14 cellular contexts compared by ENCODE assay signal in the genomic region with DNA sequence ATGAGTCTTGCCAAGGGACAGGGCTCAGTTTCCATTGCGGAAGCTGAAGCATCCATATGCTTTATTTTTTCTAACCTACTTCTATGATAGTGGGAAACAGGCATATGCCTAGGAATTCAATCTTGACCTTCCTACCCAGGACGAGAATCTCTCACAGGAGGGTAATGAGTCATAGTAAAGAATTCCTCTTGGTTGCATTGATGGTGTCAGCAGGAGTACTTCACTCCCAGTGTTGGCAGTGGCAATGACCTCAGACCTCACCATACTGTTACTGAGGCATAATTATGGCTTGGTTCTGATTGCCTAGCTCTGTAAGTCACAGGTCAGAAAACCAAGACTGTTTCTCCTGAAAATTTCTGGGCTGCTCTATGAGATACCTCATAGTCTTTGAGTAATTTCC.
DNase-seq lines count a peak whose midpoint lies in the region; ATAC-seq and TF ChIP-seq lines count a peak whose summit lies in the region.
"Had no signal": no experiment of that assay in that cellular context is flagged by ENCODE, and none has a peak within 500 bp of the region (broad histone marks: within the 10 kb centered on the region; RNA-seq: fewer than 3 reads in every experiment).

No MANE protein-coding gene starts in this region.

- no peaks in the 10 kb centered on the region for H3K4me1 ChIP-seq in ovary (ENCODE audit: insufficient read depth)
- H3K4me1 ChIP-seq in heart left ventricle: peaks cover 0 to 8% (median 0%) of the 10 kb centered on the region in 12 donors

- DNase-seq in H7: peak; percentile 9
- peak; percentile 30 for DNase-seq in SK-MEL-5 (ENCODE audit: low read depth, low spot score)
- peak; percentile 41 for DNase-seq in fibroblast of pulmonary artery (ENCODE audit: low read depth)
- DNase-seq in smooth muscle cell of the brain vasculature (ENCODE audit: low read depth, low spot score): peak; percentile 35
- no peak for DNase-seq in immature natural killer cell
- no peak for DNase-seq in ovary
- no peak for DNase-seq in heart left ventricle
- DNase-seq in NCI-H510A (lab: John Stamatoyannopoulos, UW): no peak
- DNase-seq: activated CD4-positive, alpha-beta memory T cell treated with anti-CD3 and anti-CD28 coated beads, Interleukin-2, amount 10 ng/mL, durations not matched to agents 7 days and 5 days; activated naive CD4-positive, alpha-beta T cell treated with anti-CD3 and anti-CD28 coated beads, Interleukin-2, amount 50 U/mL, for 16 hours; DMS79; effector CD8-positive, alpha-beta T cell; NCI-H524 treated with DMSO at 0.1 percent for 48 hours; stimulated activated CD4-positive, alpha-beta T cell treated with anti-CD3 and anti-CD28 coated beads, Interleukin-4, amount 100 ng/mL, for 1 hour had no signal

- no peaks in the 10 kb centered on the region for H3K4me1 Mint-ChIP-seq in immature natural killer cell
- H3K4me1 Mint-ChIP-seq: activated CD4-positive, alpha-beta memory T cell treated with anti-CD3 and anti-CD28 coated beads, Interleukin-2, amount 10 ng/mL, durations not matched to agents 7 days and 5 days had no signal

- in situ Hi-C loops in SK-MEL-5 (cut with HindIII; ENCODE audit: low pct_unique_long_range_greater_than_20kb, low sequenced_read_pairs): no loop called here

- 60 to 67% (median 66%) methylated on average over 2 of the region's 2 CpGs for WGBS in ovary, 3 donors
- WGBS in heart left ventricle, 4 donors: 61 to 77% (median 66%) methylated on average over 2 of the region's 2 CpGs

- intact Hi-C loops in ovary (cut with DNase I) (no loop called here), heart left ventricle (cut with DNase I) (no loop called here)

- H3K27ac ChIP-seq in ovary (no peak overlapping the region), heart left ventricle (no peak overlapping the region)

- TF ChIP-seq POLR2A in ovary (IDR thresholded peaks at IDR 0.05): no peak
- TF ChIP-seq POLR2A in heart left ventricle (IDR thresholded peaks at IDR 0.05): no peak

- H3K9me3 Mint-ChIP-seq in immature natural killer cell: no peaks in the 10 kb centered on the region
- H3K9me3 Mint-ChIP-seq: activated CD4-positive, alpha-beta memory T cell treated with anti-CD3 and anti-CD28 coated beads, Interleukin-2, amount 10 ng/mL, durations not matched to agents 7 days and 5 days had no signal

- H3K36me3 ChIP-seq in H7 (replicated peaks; ENCODE audit: control insufficient read depth, insufficient read depth, low read length) (no peaks in the 10 kb centered on the region), ovary (no peaks in the 10 kb centered on the region), heart left ventricle (no peaks in the 10 kb centered on the region)

- no peak for ATAC-seq in heart left ventricle

- H3K36me3 Mint-ChIP-seq in immature natural killer cell: no peaks in the 10 kb centered on the region

- no peaks in the 10 kb centered on the region for H3K9me3 ChIP-seq in ovary
- H3K9me3 ChIP-seq in heart left ventricle: no peaks in the 10 kb centered on the region

- no peak overlapping the region for H3K27ac Mint-ChIP-seq in immature natural killer cell
- H3K27ac Mint-ChIP-seq: activated CD4-positive, alpha-beta memory T cell treated with anti-CD3 and anti-CD28 coated beads, Interleukin-2, amount 10 ng/mL, durations not matched to agents 7 days and 5 days had no signal

- H3K4me3 Mint-ChIP-seq in immature natural killer cell: no peak overlapping the region
- H3K4me3 Mint-ChIP-seq: activated CD4-positive, alpha-beta memory T cell treated with anti-CD3 and anti-CD28 coated beads, Interleukin-2, amount 10 ng/mL, durations not matched to agents 7 days and 5 days had no signal

- H3K27me3 ChIP-seq in H7 (ENCODE audit: control insufficient read depth, insufficient read depth, low read length) (no peaks in the 10 kb centered on the region), ovary (no peaks in the 10 kb centered on the region), heart left ventricle (no peaks in the 10 kb centered on the region)

- H3K4me3 ChIP-seq in H7 (ENCODE audit: insufficient read depth, low read depth, low read length) (no peak overlapping the region), fibroblast of pulmonary artery (replicated peaks; ENCODE audit: low read depth, low read length) (no peak overlapping the region), ovary (no peak overlapping the region), heart left ventricle (no peak overlapping the region)

- TF ChIP-seq CTCF in fibroblast of pulmonary artery (IDR thresholded peaks at IDR 0.05; ENCODE audit: low read length, missing control alignments) (no peak), ovary (IDR thresholded peaks at IDR 0.05) (no peak), heart left ventricle (IDR thresholded peaks at IDR 0.05) (no peak)

- TF ChIP-seq EP300 in ovary (IDR thresholded peaks at IDR 0.05): no peak

- peaks cover 0 to 2% (median 0%) of the 10 kb centered on the region in 3 donors for H3K27me3 Mint-ChIP-seq in immature natural killer cell (ENCODE audit: low read depth in 3 of 3)
- H3K27me3 Mint-ChIP-seq: activated CD4-positive, alpha-beta memory T cell treated with anti-CD3 and anti-CD28 coated beads, Interleukin-2, amount 10 ng/mL, durations not matched to agents 7 days and 5 days had no signal

Comparison
In these comparisons a context has a peak if more than half of its experiments do, and no peak if none do; other contexts are left out.
1. DNase-seq: peak in H7 (single experiment), SK-MEL-5 (single experiment), fibroblast of pulmonary artery (single experiment) and smooth muscle cell of the brain vasculature (single experiment); none in immature natural killer cell (0 of 3), ovary (0 of 5), heart left ventricle (0 of 5) and NCI-H510A (single experiment).